ENCODE assay signal across 8 cellular contexts in the genomic region with DNA sequence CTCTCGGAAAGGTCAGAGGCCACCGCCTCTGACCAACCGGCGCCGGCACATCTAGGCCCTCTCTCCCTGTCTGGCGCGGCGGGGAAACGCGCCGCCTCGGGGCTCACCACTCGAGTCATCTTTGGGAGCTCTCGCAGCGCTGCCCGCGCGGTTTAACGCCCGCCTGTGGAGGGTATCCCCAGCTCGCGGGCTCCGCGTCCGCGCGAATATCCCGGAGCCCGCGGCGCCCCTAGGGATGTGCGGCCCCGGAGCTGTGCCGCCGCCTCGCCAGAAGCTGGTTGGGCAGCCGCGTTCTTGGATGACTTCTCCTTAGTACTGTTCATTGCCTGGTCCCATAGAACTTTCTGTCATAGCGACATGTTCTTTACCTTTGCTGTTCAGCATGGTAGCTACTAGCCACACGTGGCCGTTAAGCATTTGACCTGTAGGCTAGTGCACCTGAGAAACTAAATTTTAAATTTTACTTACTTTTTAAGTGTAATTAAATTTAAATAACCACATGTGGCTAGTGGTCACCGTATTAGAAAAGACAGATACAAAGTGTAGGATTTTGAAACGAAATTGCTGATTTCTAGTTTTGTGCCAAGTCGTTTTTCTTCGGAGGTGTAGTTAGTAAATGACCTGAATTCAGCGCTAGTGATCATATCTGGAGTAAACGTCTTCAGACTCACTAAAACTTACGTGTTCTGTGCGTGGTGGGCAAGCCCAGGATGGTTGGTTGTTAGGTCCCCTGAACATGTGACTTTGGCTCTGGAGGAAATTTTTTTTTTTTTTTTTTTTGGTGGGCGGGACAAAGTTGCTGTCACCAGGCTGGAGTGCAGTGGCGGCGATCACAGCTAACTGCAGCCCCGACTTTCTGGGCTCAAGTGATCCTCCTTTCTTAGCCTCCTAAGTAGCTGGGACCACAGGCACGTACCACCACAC. TPM values are rescaled to one million over a fixed set of nuclear protein-coding genes. Genes with fewer than 3 reads are reported as not detected.
DNase-seq lines count a peak whose midpoint lies in the region; ATAC-seq, FAIRE-seq and TF ChIP-seq lines count a peak whose summit lies in the region.

No MANE protein-coding gene starts in this region.

- FAIRE-seq in HepG2 (lab: Jason Lieb, UNC) = peak; percentile 85

- H3K79me2 ChIP-seq in HepG2 (ENCODE audit: insufficient read depth, low read length) = peaks cover 41% of the 10 kb centered on the region

- TF ChIP-seq EP300 in HepG2 (IDR thresholded peaks at IDR 0.05; ENCODE audit: low read depth in 2 of 2, low read length in 2 of 2) (no peak), HepG2 (CRISPR knock-in tag; IDR thresholded peaks at IDR 0.05; ENCODE audit: borderline replicate concordance) (no peak)

- ATAC-seq in GM21737 (IDR thresholded peaks at IDR 0.05; ENCODE audit: unreplicated experiment) = peak; percentile 15
- ATAC-seq in HepG2 = peak; percentile 43

- H3K27ac ChIP-seq in WERI-Rb-1 (peak overlapping the region; percentile 92), HepG2 (ENCODE audit: extremely low read length, insufficient read depth, low read length) (peak overlapping the region; percentile 95)

- H2AFZ ChIP-seq in HepG2 (ENCODE audit: low read length) = no peak overlapping the region

- TSS peak; percentile 66 for BruUV-seq in HepG2 (replicated peaks; lab: Mats Ljungman, UMichigan)

- H4K20me1 ChIP-seq in HepG2 (ENCODE audit: insufficient read depth, low read length) = peaks cover 10% of the 10 kb centered on the region

- intact Hi-C loops in HepG2 (cut with micrococcal nuclease; ENCODE audit: unreplicated experiment) = loop anchor here (2.0 to 5.0 kb wide), 3 partner anchors 63 to 172 kb away; a partner anchor contains a TSS

- in situ Hi-C loops in HepG2 (cut with HindIII; ENCODE audit: extremely low pct_ligation_motif_present, low pct_unique_long_range_greater_than_20kb) = no loop called here

- peak overlapping the region; percentile 89 for H3K9ac ChIP-seq in HepG2 (ENCODE audit: insufficient read depth, low read depth, low read length)

- WGBS in HepG2 (ENCODE audit: low lambda C conversion rate) = 2% methylated on average over 16 of the region's 54 CpGs

- H3K4me3 ChIP-seq in LNCaP clone FGC (ENCODE audit: low read depth, low read length) (peak overlapping the region; percentile 95), WERI-Rb-1 (ENCODE audit: low read depth, low read length) (peak overlapping the region; percentile 66), HepG2 (replicated peaks in 1 of 3; ENCODE audit: insufficient read depth in 1 of 3, low read depth in 2 of 3, low read length in 3 of 3) (peak overlapping the region; percentile 73 to 89 (median 88))

- peak; percentile 38 to 49; a peak in 3 of 4 replicates for TF ChIP-seq POLR2A in HepG2 (IDR thresholded peaks at IDR 0.05; ENCODE audit: insufficient read depth in 1 of 2, low read depth in 2 of 2, low read length in 2 of 2)

- H3K27me3 ChIP-seq in WERI-Rb-1 (ENCODE audit: insufficient read depth, low read depth, severe bottlenecking) (no peaks in the 10 kb centered on the region), HepG2 (ENCODE audit: control insufficient read depth in 1 of 2, insufficient read depth in 2 of 2, low read length in 2 of 2) (no peaks in the 10 kb centered on the region; a peak in 1 of 5 replicates)

- TF ChIP-seq RAD21 in HepG2 (CRISPR knock-in tag; IDR thresholded peaks at IDR 0.05) = no peak

- H3K4me1 ChIP-seq in HepG2 (ENCODE audit: insufficient read depth, low read length) = peaks cover 25% of the 10 kb centered on the region

- peak overlapping the region; percentile 97 for H3K4me2 ChIP-seq in HepG2 (ENCODE audit: low read depth, low read length)

- H3K36me3 ChIP-seq in WERI-Rb-1 (peaks cover 23% of the 10 kb centered on the region), HepG2 (replicated peaks in 1 of 2; ENCODE audit: control insufficient read depth in 1 of 2, insufficient read depth in 2 of 2, low read length in 2 of 2) (peaks cover 3 to 15% of the 10 kb centered on the region in 2 experiments; a peak in 3 of 5 replicates)

- CTCF ChIA-PET in HepG2 (lab: Yijun Ruan, JAX; ENCODE audit: low intra/inter-chr PET ratio, low total read pairs) = interaction anchor here (1.0 kb wide), 1 partner anchor 21 kb away, joined by 3 read pairs; a partner anchor contains a TSS

- peak; percentile 67 for DNase-seq in EL
- no peak for DNase-seq in LNCaP clone FGC (ENCODE audit: low read depth)
- peak; percentile 23 for DNase-seq in WERI-Rb-1
- DNase-seq in cerebellum (ENCODE audit: low spot score) = peak; percentile 38
- DNase-seq in HepG2 (ENCODE audit: low spot score) = peak; percentile 74
- DNase-seq in stimulated activated CD4-positive, alpha-beta T cell treated with anti-CD3 and anti-CD28 coated beads, TNF-alpha, amount 100 ng/mL, for 4 hours (ENCODE audit: low read depth in 3 of 3) = peak in 2 of 3 experiments; percentile 11 to 29
- no peak for DNase-seq in NCI-H1436 (lab: John Stamatoyannopoulos, UW)

- TF ChIP-seq CTCF in LNCaP clone FGC (IDR thresholded peaks at IDR 0.05; ENCODE audit: control insufficient read depth, extremely low read depth, insufficient read depth) = no peak
- TF ChIP-seq CTCF in WERI-Rb-1 (IDR thresholded peaks at IDR 0.05; ENCODE audit: low read depth, low read length) = no peak
- no peak for TF ChIP-seq CTCF in HepG2 (CRISPR knock-in tag; IDR thresholded peaks at IDR 0.05)

- no peaks in the 10 kb centered on the region for H3K9me3 ChIP-seq in WERI-Rb-1 (ENCODE audit: severe bottlenecking)
- no peaks in the 10 kb centered on the region for H3K9me3 ChIP-seq in HepG2 (ENCODE audit: low read length)

- POLR2A ChIA-PET in HepG2 (lab: Yijun Ruan, JAX) = interaction anchor here (0.6 to 3.1 kb wide), 13 partner anchors 9 to 545 kb away, joined by 3 to 39 read pairs (median 3); a partner anchor contains a TSS

TF ChIP-seq in HepG2, 621 proteins besides CTCF, POLR2A, EP300 and RAD21 (continues in another document):
- TF ChIP-seq ZNF670 (CRISPR knock-in tag; IDR thresholded peaks at IDR 0.05; ENCODE audit: borderline replicate concordance) (peak; percentile 51; the same call in 1 of the 2 replicates), ZNF263 (CRISPR knock-in tag; IDR thresholded peaks at IDR 0.05) (no peak)

RNA-seq across cellular contexts. Expression of a gene that starts 0.8 kb away (rescaled TPM):
- total RNA-seq in cerebellum (76.0 TPM), HepG2 (2016; rRNA removed; fragmentation: Illumina TruSeq; extraction: Trizol) (83.3 and 86.9 TPM in 2 replicates)
- 64.2 and 67.9 TPM in 2 replicates for total RNA-seq in HepG2 (2016; cell fraction: cytosol; rRNA removed; fragmentation: Illumina TruSeq; extraction: Trizol; ENCODE audit: low read depth)
- 79.6 and 84.8 TPM in 2 replicates for total RNA-seq in HepG2 (2016; cell fraction: insoluble cytoplasmic fraction; rRNA removed; fragmentation: Illumina TruSeq; extraction: Trizol)
- total RNA-seq in HepG2 (2016; cell fraction: membrane; rRNA removed; fragmentation: Illumina TruSeq; extraction: Trizol) = 118 and 127 TPM in 2 replicates
- 60.3 and 60.4 TPM in 2 replicates for total RNA-seq in HepG2 (2016; cell fraction: nucleus; rRNA removed; fragmentation: Illumina TruSeq; extraction: Trizol)
- polyA plus RNA-seq in HepG2 (2011; rRNA removed) = 64.8 and 74.4 TPM in 2 replicates
- 57.1 and 64.0 TPM in 2 replicates for polyA plus RNA-seq in HepG2 (2011; cell fraction: cytosol; rRNA removed)
- polyA plus RNA-seq in HepG2 (2011; cell fraction: nucleus; rRNA removed) = 87.9 and 103 TPM in 2 replicates
- polyA plus RNA-seq in HepG2 (2012) = 42.6 and 46.2 TPM in 2 replicates
- 53.1 and 65.3 TPM in 2 replicates for polyA plus RNA-seq in HepG2 (2016; cell fraction: cytosol; fragmentation: Illumina TruSeq; extraction: Trizol; ENCODE audit: low read depth)
- 73.2 and 82.8 TPM in 2 replicates for polyA plus RNA-seq in HepG2 (2016; cell fraction: insoluble cytoplasmic fraction; fragmentation: Illumina TruSeq; extraction: Trizol; ENCODE audit: low read depth)
- polyA plus RNA-seq in HepG2 (2016; cell fraction: membrane; fragmentation: Illumina TruSeq; extraction: Trizol; ENCODE audit: low read depth) = 94.1 and 102 TPM in 2 replicates
- polyA plus RNA-seq in HepG2 (2016; cell fraction: nucleus; fragmentation: Illumina TruSeq; extraction: Trizol; ENCODE audit: insufficient read depth, low read depth) = 110 and 120 TPM in 2 replicates
- 104 and 215 TPM in 2 replicates for polyA minus RNA-seq in HepG2 (2011; rRNA and poly(A)+ RNA removed; ENCODE audit: low replicate concordance)
- polyA minus RNA-seq in HepG2 (2011; cell fraction: cytosol; rRNA and poly(A)+ RNA removed) = 28.0 and 36.0 TPM in 2 replicates
- 64.8 and 87.0 TPM in 2 replicates for polyA minus RNA-seq in HepG2 (2011; cell fraction: nucleus; rRNA and poly(A)+ RNA removed)

RNA-seq across cellular contexts. Expression of a gene that starts 20.8 kb away (rescaled TPM):
- total RNA-seq in cerebellum = 6.5 TPM
- 25.4 and 26.6 TPM in 2 replicates for total RNA-seq in HepG2 (2016; rRNA removed; fragmentation: Illumina TruSeq; extraction: Trizol)
- total RNA-seq in HepG2 (2016; cell fraction: cytosol; rRNA removed; fragmentation: Illumina TruSeq; extraction: Trizol; ENCODE audit: low read depth) = 4.5 and 5.9 TPM in 2 replicates
- 25.7 and 27.5 TPM in 2 replicates for total RNA-seq in HepG2 (2016; cell fraction: insoluble cytoplasmic fraction; rRNA removed; fragmentation: Illumina TruSeq; extraction: Trizol)
- 9.2 and 10.0 TPM in 2 replicates for total RNA-seq in HepG2 (2016; cell fraction: membrane; rRNA removed; fragmentation: Illumina TruSeq; extraction: Trizol)
- total RNA-seq in HepG2 (2016; cell fraction: nucleus; rRNA removed; fragmentation: Illumina TruSeq; extraction: Trizol) = 19.7 and 25.4 TPM in 2 replicates
- polyA plus RNA-seq in HepG2 (2011; rRNA removed) = 21.1 and 21.9 TPM in 2 replicates
- polyA plus RNA-seq in HepG2 (2011; cell fraction: cytosol; rRNA removed) = 10.2 and 20.1 TPM in 2 replicates
- 12.0 and 22.2 TPM in 2 replicates for polyA plus RNA-seq in HepG2 (2011; cell fraction: nucleus; rRNA removed)
- polyA plus RNA-seq in HepG2 (2012) = 13.7 and 16.2 TPM in 2 replicates
- 5.2 and 5.4 TPM in 2 replicates for polyA plus RNA-seq in HepG2 (2016; cell fraction: cytosol; fragmentation: Illumina TruSeq; extraction: Trizol; ENCODE audit: low read depth)
- 20.6 and 21.9 TPM in 2 replicates for polyA plus RNA-seq in HepG2 (2016; cell fraction: insoluble cytoplasmic fraction; fragmentation: Illumina TruSeq; extraction: Trizol; ENCODE audit: low read depth)
- polyA plus RNA-seq in HepG2 (2016; cell fraction: membrane; fragmentation: Illumina TruSeq; extraction: Trizol; ENCODE audit: low read depth) = 8.0 and 9.1 TPM in 2 replicates
- polyA plus RNA-seq in HepG2 (2016; cell fraction: nucleus; fragmentation: Illumina TruSeq; extraction: Trizol; ENCODE audit: insufficient read depth, low read depth) = 31.3 and 31.5 TPM in 2 replicates
- polyA minus RNA-seq in HepG2 (2011; rRNA and poly(A)+ RNA removed; ENCODE audit: low replicate concordance) = 7.9 and 9.7 TPM in 2 replicates
- polyA minus RNA-seq in HepG2 (2011; cell fraction: cytosol; rRNA and poly(A)+ RNA removed) = 5.2 and 5.8 TPM in 2 replicates
- 4.1 and 11.4 TPM in 2 replicates for polyA minus RNA-seq in HepG2 (2011; cell fraction: nucleus; rRNA and poly(A)+ RNA removed)

Comparison
In these comparisons a context has a peak if more than half of its experiments do, and no peak if none do; other contexts are left out.
1. DNase-seq: peak in EL (single experiment), WERI-Rb-1 (single experiment), cerebellum (single experiment), HepG2 (single experiment) and stimulated activated CD4-positive, alpha-beta T cell treated with anti-CD3 and anti-CD28 coated beads, TNF-alpha, amount 100 ng/mL, for 4 hours (2 of 3); none in LNCaP clone FGC (single experiment) and NCI-H1436 (single experiment).
2. Peak in every context shown above with its lines, with median percentiles within 50 percentile points of each other: H3K4me3 ChIP-seq.